10 cellular contexts compared by ENCODE assay signal in genomic region chr11:2138075-2138435, GRCh38. TPM values are rescaled to one million over a fixed set of nuclear protein-coding genes. Genes with fewer than 3 reads are reported as not detected.
DNase-seq lines count a peak whose midpoint lies in the region; ATAC-seq and TF ChIP-seq lines count a peak whose summit lies in the region.
"Had no signal": no experiment of that assay in that cellular context is flagged by ENCODE, and none has a peak within 500 bp of the region (broad histone marks: within the 10 kb centered on the region; RNA-seq: fewer than 3 reads in every experiment).

No MANE protein-coding gene starts in this region.

- H3K4me3 ChIP-seq in endodermal cell (ENCODE audit: low read length) (no peak overlapping the region), vagina (peak overlapping the region; percentile 34 to 51)
- H3K4me3 ChIP-seq: BLaER1 treated with 17β-estradiol and CSF1 and Interleukin-3, amounts not matched to agents 10 nM and 100 nM had no signal

- no peak overlapping the region for H3K27ac ChIP-seq in endodermal cell (ENCODE audit: low read depth, low read length)
- H3K27ac ChIP-seq in vagina = no peak overlapping the region
- H3K27ac ChIP-seq: BLaER1 treated with 17β-estradiol and CSF1 and Interleukin-3, amounts not matched to agents 10 nM and 100 nM had no signal

- no peaks in the 10 kb centered on the region for H3K4me1 ChIP-seq in endodermal cell (ENCODE audit: control insufficient read depth, insufficient read depth, low read length)
- peaks cover 17% of the 10 kb centered on the region for H3K4me1 ChIP-seq in vagina

- H3K9ac ChIP-seq in endodermal cell (ENCODE audit: extremely low read depth, low read length, poor library complexity, severe bottlenecking) = no peak overlapping the region
- H3K9ac ChIP-seq: BLaER1 treated with 17β-estradiol and CSF1 and Interleukin-3, amounts not matched to agents 10 nM and 100 nM had no signal

- no peak for DNase-seq in activated naive CD4-positive, alpha-beta T cell treated with anti-CD3 and anti-CD28 coated beads, Interleukin-2, amount 10 ng/mL, durations not matched to agents 7 days and 5 days
- peak; percentile 76 for DNase-seq in endodermal cell
- DNase-seq in natural killer cell = no peak
- DNase-seq in vagina (ENCODE audit: extremely low spot score in 2 of 2) = no peak
- no peak for DNase-seq in NCI-H146 (lab: John Stamatoyannopoulos, UW)
- no peak for DNase-seq in activated CD8-positive, alpha-beta memory T cell treated with anti-CD3 and anti-CD28 coated beads, Interleukin-2, amount 50 U/mL, for 48 hours
- DNase-seq in stimulated activated CD4-positive, alpha-beta T cell treated with anti-CD3 and anti-CD28 coated beads, Interleukin-12 subunit alpha, Interleukin-12 subunit beta, amount 100 ng/mL, for 4 hours = no peak

- TF ChIP-seq POLR2A in vagina (IDR thresholded peaks at IDR 0.05) = no peak

- CTCF ChIA-PET in activated naive CD4-positive, alpha-beta T cell treated with anti-CD3 and anti-CD28 coated beads, Interleukin-2, amount 10 ng/mL, durations not matched to agents 7 days and 5 days (lab: Charles Lee) = no interaction called here

- peaks cover 88% of the 10 kb centered on the region for H3K27me3 ChIP-seq in endodermal cell (ENCODE audit: control insufficient read depth, insufficient read depth, low read length, poor library complexity, severe bottlenecking)
- peaks cover 12% of the 10 kb centered on the region for H3K27me3 ChIP-seq in vagina

- H3K9me3 Mint-ChIP-seq in activated naive CD4-positive, alpha-beta T cell treated with anti-CD3 and anti-CD28 coated beads, Interleukin-2, amount 50 U/mL, for 24 hours = no peaks in the 10 kb centered on the region
- no peaks in the 10 kb centered on the region for H3K9me3 Mint-ChIP-seq in activated naive CD4-positive, alpha-beta T cell treated with anti-CD3 and anti-CD28 coated beads, Interleukin-2, amount 10 ng/mL, durations not matched to agents 7 days and 5 days
- H3K9me3 Mint-ChIP-seq in endodermal cell (no peaks in the 10 kb centered on the region), natural killer cell (no peaks in the 10 kb centered on the region)

- no peak overlapping the region for H3K27ac Mint-ChIP-seq in activated naive CD4-positive, alpha-beta T cell treated with anti-CD3 and anti-CD28 coated beads, Interleukin-2, amount 50 U/mL, for 24 hours
- H3K27ac Mint-ChIP-seq in activated naive CD4-positive, alpha-beta T cell treated with anti-CD3 and anti-CD28 coated beads, Interleukin-2, amount 10 ng/mL, durations not matched to agents 7 days and 5 days = no peak overlapping the region
- H3K27ac Mint-ChIP-seq in endodermal cell = no peak overlapping the region
- H3K27ac Mint-ChIP-seq in natural killer cell = no peak overlapping the region

- H3K36me3 ChIP-seq in endodermal cell (ENCODE audit: control insufficient read depth, insufficient read depth, low read length) (no peaks in the 10 kb centered on the region), vagina (no peaks in the 10 kb centered on the region)
- H3K36me3 ChIP-seq: BLaER1 treated with 17β-estradiol and CSF1 and Interleukin-3, amounts not matched to agents 10 nM and 100 nM had no signal

- peaks cover 40% of the 10 kb centered on the region for H3K27me3 Mint-ChIP-seq in activated naive CD4-positive, alpha-beta T cell treated with anti-CD3 and anti-CD28 coated beads, Interleukin-2, amount 50 U/mL, for 24 hours
- H3K27me3 Mint-ChIP-seq in activated naive CD4-positive, alpha-beta T cell treated with anti-CD3 and anti-CD28 coated beads, Interleukin-2, amount 10 ng/mL, durations not matched to agents 7 days and 5 days = peaks cover 98% of the 10 kb centered on the region
- H3K27me3 Mint-ChIP-seq in endodermal cell (ENCODE audit: insufficient read depth) = peaks cover 85% of the 10 kb centered on the region
- H3K27me3 Mint-ChIP-seq in natural killer cell (ENCODE audit: low read depth in 2 of 2) = peaks cover 47 to 57% of the 10 kb centered on the region in 2 donors

- no peak for ATAC-seq in natural killer cell

- H3K4me3 Mint-ChIP-seq in activated naive CD4-positive, alpha-beta T cell treated with anti-CD3 and anti-CD28 coated beads, Interleukin-2, amount 50 U/mL, for 24 hours = peak overlapping the region; percentile 80
- H3K4me3 Mint-ChIP-seq in activated naive CD4-positive, alpha-beta T cell treated with anti-CD3 and anti-CD28 coated beads, Interleukin-2, amount 10 ng/mL, durations not matched to agents 7 days and 5 days = no peak overlapping the region
- peak overlapping the region; percentile 52 for H3K4me3 Mint-ChIP-seq in endodermal cell
- peak overlapping the region; percentile 88 for H3K4me3 Mint-ChIP-seq in natural killer cell

- no peaks in the 10 kb centered on the region for H3K36me3 Mint-ChIP-seq in activated naive CD4-positive, alpha-beta T cell treated with anti-CD3 and anti-CD28 coated beads, Interleukin-2, amount 50 U/mL, for 24 hours
- no peaks in the 10 kb centered on the region for H3K36me3 Mint-ChIP-seq in activated naive CD4-positive, alpha-beta T cell treated with anti-CD3 and anti-CD28 coated beads, Interleukin-2, amount 10 ng/mL, durations not matched to agents 7 days and 5 days
- H3K36me3 Mint-ChIP-seq in endodermal cell (ENCODE audit: low read depth) = no peaks in the 10 kb centered on the region
- no peaks in the 10 kb centered on the region for H3K36me3 Mint-ChIP-seq in natural killer cell

- no peak for TF ChIP-seq CTCF in endodermal cell (conservative IDR thresholded peaks at IDR 0.05)
- no peak for TF ChIP-seq CTCF in natural killer cell (IDR thresholded peaks at IDR 0.05)
- TF ChIP-seq CTCF in vagina (IDR thresholded peaks at IDR 0.05) = no peak

- 0 to 1% methylated on average over 19 to 41 of the region's 43 CpGs for WGBS in endodermal cell (ENCODE audit: insufficient coverage in 1 of 2, insufficient read length in 1 of 2), 2 experiments

- H3K9me3 ChIP-seq in endodermal cell (ENCODE audit: control insufficient read depth, low read length) (no peaks in the 10 kb centered on the region), vagina (no peaks in the 10 kb centered on the region)

- intact Hi-C loops in natural killer cell (cut with micrococcal nuclease) = no loop called here
- intact Hi-C loops in vagina (cut with DNase I) = no loop called here

- H3K4me1 Mint-ChIP-seq in activated naive CD4-positive, alpha-beta T cell treated with anti-CD3 and anti-CD28 coated beads, Interleukin-2, amount 50 U/mL, for 24 hours = peaks cover 17% of the 10 kb centered on the region
- peaks cover 5% of the 10 kb centered on the region for H3K4me1 Mint-ChIP-seq in activated naive CD4-positive, alpha-beta T cell treated with anti-CD3 and anti-CD28 coated beads, Interleukin-2, amount 10 ng/mL, durations not matched to agents 7 days and 5 days
- no peaks in the 10 kb centered on the region for H3K4me1 Mint-ChIP-seq in endodermal cell
- peaks cover 0 to 11% of the 10 kb centered on the region in 2 donors for H3K4me1 Mint-ChIP-seq in natural killer cell

RNA-seq across cellular contexts. Expression of gene IGF2, which starts 1.1 kb away (rescaled TPM):
- 1 to 10 TPM in 1 of 2 donors, under 1 TPM in 1; 0.80 to 5.1 TPM for total RNA-seq in endodermal cell
- polyA plus RNA-seq in endodermal cell (2013, experiment 1 of 2) = 28.1 TPM
- 20.1 TPM for polyA plus RNA-seq in endodermal cell (2013, experiment 2 of 2)
- total RNA-seq in natural killer cell = not detected
- total RNA-seq in vagina = 56.5 TPM

RNA-seq across cellular contexts. Expression of gene INS, which starts 23.0 kb away (rescaled TPM):
- total RNA-seq in endodermal cell = not detected
- not detected for polyA plus RNA-seq in endodermal cell (2013, experiment 1 of 2)
- polyA plus RNA-seq in endodermal cell (2013, experiment 2 of 2) = not detected
- total RNA-seq in natural killer cell = not detected
- total RNA-seq in vagina = not detected
- total RNA-seq: epithelial cell of proximal tubule had no signal

RNA-seq across cellular contexts. Expression of gene TH, which starts 33.6 kb away (rescaled TPM):
- total RNA-seq in endodermal cell = not detected
- 44.8 TPM for polyA plus RNA-seq in endodermal cell (2013, experiment 1 of 2)
- 37.3 TPM for polyA plus RNA-seq in endodermal cell (2013, experiment 2 of 2)
- total RNA-seq in natural killer cell = not detected
- total RNA-seq in vagina = 21.9 TPM

Comparison
In these comparisons a context has a peak if more than half of its experiments do, and no peak if none do; other contexts are left out.
1. RNA of gene TH, which starts 33.6 kb away (total RNA-seq): 21.9 TPM in vagina (single experiment); not detected in endodermal cell and not detected in natural killer cell; every median in the first group is over 10 times any median in the second.